ENCODE assay signal across 21 cellular contexts in genomic region chr7:152672626-152673025, GRCh38.
"Had no signal": no experiment of that assay in that cellular context is flagged by ENCODE, and none has a peak within 500 bp of the region (broad histone marks: within the 10 kb centered on the region; RNA-seq: fewer than 3 reads in every experiment).

No MANE protein-coding gene starts in this region.

- H3K27ac ChIP-seq: breast epithelium, colonic mucosa, PC-9, WERI-Rb-1 had no signal

- H3K36me3 ChIP-seq: breast epithelium, colonic mucosa had no signal

- H3K9me3 ChIP-seq: breast epithelium, colonic mucosa had no signal

- ATAC-seq: activated CD4-positive, CD25-positive, alpha-beta regulatory T cell treated with anti-CD3 and anti-CD28 coated beads, Interleukin-2, amount 50 U/mL, for 24 hours; activated CD8-positive, alpha-beta T cell treated with anti-CD3 and anti-CD28 coated beads for 36 hours had no signal

- H2AFZ ChIP-seq: PC-9 had no signal

- H3K4me2 ChIP-seq: PC-9 had no signal

- DNase-seq: activated CD4-positive, alpha-beta T cell treated with anti-CD3 and anti-CD28 coated beads for 4 hours; activated CD8-positive, alpha-beta memory T cell treated with anti-CD3 and anti-CD28 coated beads, Interleukin-2, amount 50 U/mL, for 4 hours; activated CD8-positive, alpha-beta T cell treated with anti-CD3 and anti-CD28 coated beads for 36 hours; activated naive CD4-positive, alpha-beta T cell; activated T-cell treated with anti-CD3 and anti-CD28 coated beads, Interleukin-2, amount 50 U/mL, for 1 hour; aorta; caudate nucleus; colonic mucosa; Karpas-422; NCI-H1092; NCI-H2029; NCI-H2107; NCI-H2171 treated with DMSO at 0.1 percent for 48 hours; NCI-H226; NCI-H510A; PC-9; SHP77 treated with DMSO at 0.1 percent for 48 hours; T-helper 1 cell; WERI-Rb-1 had no signal

- H3K27me3 ChIP-seq: breast epithelium, colonic mucosa had no signal

- H3K4me3 ChIP-seq: breast epithelium, colonic mucosa, PC-9 had no signal
